Comparison of ENCODE assay signal across 16 cellular contexts in the genomic region with DNA sequence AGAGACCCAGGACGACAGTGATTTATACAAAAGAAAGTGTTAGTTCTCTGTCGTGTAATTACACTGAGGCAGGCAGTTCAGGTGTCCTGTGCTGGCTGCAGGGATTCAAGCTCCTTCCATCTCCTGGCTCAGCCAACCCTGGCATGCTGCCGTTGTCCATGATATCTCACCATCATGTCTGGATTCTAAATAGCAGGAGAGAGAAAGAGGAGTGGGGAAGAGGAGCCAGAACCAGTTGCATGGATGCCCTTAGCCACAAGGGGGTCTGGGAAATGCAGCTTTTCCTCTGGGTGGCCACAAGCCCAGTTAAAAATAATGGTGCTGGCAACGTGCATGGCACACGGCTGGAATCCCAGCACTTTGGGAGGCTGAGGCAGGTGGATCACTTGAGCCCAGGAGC. TPM values are rescaled to one million over a fixed set of nuclear protein-coding genes. Genes with fewer than 3 reads are reported as not detected.
A peak's percentile ranks its signal among the peaks of the same experiment; 100 is the strongest.
DNase-seq lines count a peak whose midpoint lies in the region; ATAC-seq and TF ChIP-seq lines count a peak whose summit lies in the region.
"Had no signal": no experiment of that assay in that cellular context is flagged by ENCODE, and none has a peak within 500 bp of the region (broad histone marks: within the 10 kb centered on the region; RNA-seq: fewer than 3 reads in every experiment).

No MANE protein-coding gene starts in this region.

- H3K79me2 ChIP-seq in PC-9 (ENCODE audit: low read depth), result no peaks in the 10 kb centered on the region

- no peaks in the 10 kb centered on the region for H4K20me1 ChIP-seq in PC-9 (ENCODE audit: insufficient read depth)

- H3K4me3 ChIP-seq in cardiac muscle cell (no peak overlapping the region), fibroblast of villous mesenchyme (ENCODE audit: low read depth, low read length) (no peak overlapping the region), aorta (ENCODE audit: low read length in 2 of 2) (no peak overlapping the region), PC-9 (no peak overlapping the region), ascending aorta (no peak overlapping the region)
- H3K4me3 ChIP-seq: SJCRH30, upper lobe of left lung had no signal

- ATAC-seq in left ventricle myocardium superior, result no peak
- no peak for ATAC-seq in aorta (ENCODE audit: low FRiP score)
- ATAC-seq in HG02759 (IDR thresholded peaks at IDR 0.05; ENCODE audit: unreplicated experiment), result no peak
- ATAC-seq: activated naive CD8-positive, alpha-beta T cell treated with anti-CD3 and anti-CD28 coated beads, Interleukin-2, amount 50 U/mL, for 24 hours had no signal

- TF ChIP-seq CTCF in cardiac muscle cell (IDR thresholded peaks at IDR 0.05; ENCODE audit: low read depth, low read length) (peak; percentile 16), fibroblast of villous mesenchyme (IDR thresholded peaks at IDR 0.05; ENCODE audit: insufficient read depth, low read depth, low read length) (peak; percentile 35), PC-9 (conservative IDR thresholded peaks at IDR 0.05) (no peak; the same call in 1 of the 2 replicates), ascending aorta (IDR thresholded peaks at IDR 0.05) (no peak)

- POLR2A ChIA-PET in PC-9 (lab: Charles Lee; ENCODE audit: unreplicated experiment), result no interaction called here

- H3K9me2 ChIP-seq in PC-9 (ENCODE audit: insufficient read depth), result no peaks in the 10 kb centered on the region

- H3K4me2 ChIP-seq in PC-9, result no peak overlapping the region

- BruUV-seq in PC-9 (replicated peaks; lab: Mats Ljungman, UMichigan), result no TSS peak

- peak in 1 of 2 donors; percentile 3 for DNase-seq in cardiac muscle cell (ENCODE audit: low read depth in 1 of 2, low spot score in 1 of 2)
- no peak for DNase-seq in left ventricle myocardium superior
- peak; percentile 63 for DNase-seq in SK-N-DZ (ENCODE audit: low spot score)
- peak; percentile 14 for DNase-seq in fibroblast of villous mesenchyme (ENCODE audit: low read depth)
- peak; percentile 13 to 23 for DNase-seq in aorta
- DNase-seq in PC-9, result no peak
- DNase-seq in ascending aorta (ENCODE audit: low spot score in 2 of 2), result no peak
- DNase-seq: activated naive CD8-positive, alpha-beta T cell treated with anti-CD3 and anti-CD28 coated beads, Interleukin-2, amount 50 U/mL, for 24 hours; activated T-cell treated with anti-CD3 and anti-CD28 coated beads for 4 hours; foreskin fibroblast; Karpas-422; NCI-H187; SJCRH30; upper lobe of left lung had no signal

- H3K4me1 ChIP-seq in cardiac muscle cell (ENCODE audit: low read depth), result no peaks in the 10 kb centered on the region
- H3K4me1 ChIP-seq in aorta (ENCODE audit: control insufficient read depth in 1 of 2, insufficient read depth in 2 of 2, low read length in 2 of 2), result no peaks in the 10 kb centered on the region
- peaks cover 8% of the 10 kb centered on the region for H3K4me1 ChIP-seq in PC-9 (replicated peaks; ENCODE audit: insufficient read depth)
- H3K4me1 ChIP-seq in ascending aorta, result no peaks in the 10 kb centered on the region
- H3K4me1 ChIP-seq: SJCRH30 had no signal

- WGBS in aorta, 2 donors, result 28 to 30% methylated on average over 5 of the region's 5 CpGs

- H3F3A ChIP-seq in PC-9 (ENCODE audit: insufficient read depth, low read depth), result peaks cover 11% of the 10 kb centered on the region; the same call in 1 of the 2 replicates

- intact Hi-C loops in left ventricle myocardium superior (cut with micrococcal nuclease), result no loop called here
- intact Hi-C loops in aorta (cut with DNase I), result no loop called here
- intact Hi-C loops in PC-9 (cut with micrococcal nuclease; ENCODE audit: unreplicated experiment), result no loop called here
- intact Hi-C loops in ascending aorta (cut with DNase I), result no loop called here

- CTCF ChIA-PET in PC-9 (lab: Charles Lee), result interaction anchor here (0.6 kb wide), 1 partner anchor 1246 kb away, joined by 14 read pairs; no protein-coding TSS in a partner anchor

- H3K27ac ChIP-seq in cardiac muscle cell (no peak overlapping the region), aorta (ENCODE audit: low read depth in 1 of 2, low read length in 2 of 2) (no peak overlapping the region), PC-9 (no peak overlapping the region), ascending aorta (no peak overlapping the region)
- H3K27ac ChIP-seq: SJCRH30, upper lobe of left lung had no signal

- H3K36me3 ChIP-seq in cardiac muscle cell (no peaks in the 10 kb centered on the region), aorta (ENCODE audit: control insufficient read depth in 1 of 2, insufficient read depth in 2 of 2, low read length in 1 of 2) (no peaks in the 10 kb centered on the region), PC-9 (ENCODE audit: low read depth) (no peaks in the 10 kb centered on the region), ascending aorta (no peaks in the 10 kb centered on the region)
- H3K36me3 ChIP-seq: SJCRH30, upper lobe of left lung had no signal

- H3K27me3 ChIP-seq in cardiac muscle cell (no peaks in the 10 kb centered on the region), aorta (ENCODE audit: control insufficient read depth in 1 of 2, insufficient read depth in 2 of 2, low read length in 1 of 2) (peaks cover 0 to 1% of the 10 kb centered on the region in 2 donors), PC-9 (ENCODE audit: insufficient read depth, low read depth) (no peaks in the 10 kb centered on the region), ascending aorta (no peaks in the 10 kb centered on the region)
- H3K27me3 ChIP-seq: SJCRH30, upper lobe of left lung had no signal

- H2AFZ ChIP-seq in PC-9, result no peak overlapping the region

- H3K9me3 ChIP-seq in cardiac muscle cell (ENCODE audit: low read depth) (no peaks in the 10 kb centered on the region), aorta (ENCODE audit: control insufficient read depth, low read length) (peaks cover 2% of the 10 kb centered on the region), PC-9 (ENCODE audit: insufficient read depth, low read depth) (no peaks in the 10 kb centered on the region), ascending aorta (no peaks in the 10 kb centered on the region)
- H3K9me3 ChIP-seq: SJCRH30, upper lobe of left lung had no signal

RNA-seq across cellular contexts. Expression of gene C16orf54, which starts 9.7 kb away (rescaled TPM):
- total RNA-seq in cardiac muscle cell, result not detected in 2 replicates
- not detected in 2 replicates for polyA plus RNA-seq in cardiac muscle cell
- 0.74 TPM for total RNA-seq in left ventricle myocardium superior
- not detected in 2 replicates for polyA plus RNA-seq in SK-N-DZ (2014; cell fraction: cytosol; rRNA removed)
- polyA plus RNA-seq in SK-N-DZ (2014; cell fraction: nucleus; rRNA removed), result not detected in 2 replicates
- not detected in 2 replicates for total RNA-seq in fibroblast of villous mesenchyme
- total RNA-seq in aorta, result 1 to 10 TPM; 2.6 to 3.1 TPM
- 1 to 10 TPM in 1 of 2 donors, under 1 TPM in 1; 0.28 to 1.1 TPM for polyA plus RNA-seq in aorta
- not detected in 2 replicates for total RNA-seq in PC-9 (2021)
- 0.21 TPM for total RNA-seq in ascending aorta
- total RNA-seq: dermis microvascular lymphatic vessel endothelial cell, SJCRH30 had no signal

RNA-seq across cellular contexts. Expression of gene ZG16, which starts 41.9 kb away (rescaled TPM):
- total RNA-seq in cardiac muscle cell (not detected in 2 replicates), left ventricle myocardium superior (not detected), fibroblast of villous mesenchyme (not detected in 2 replicates), aorta (under 1 TPM in 1 of 2 donors, not detected in 1; 0.12 TPM), PC-9 (2021) (0.13 and 0.26 TPM in 2 replicates), ascending aorta (0.21 TPM)
- polyA plus RNA-seq in cardiac muscle cell (not detected in 2 replicates), aorta (10 to 100 TPM in 1 of 2 donors, 1 to 10 TPM in 1; 4.3 to 23.9 TPM)
- polyA plus RNA-seq in SK-N-DZ (2014; cell fraction: cytosol; rRNA removed), result not detected in 2 replicates
- not detected in 2 replicates for polyA plus RNA-seq in SK-N-DZ (2014; cell fraction: nucleus; rRNA removed)
- total RNA-seq: dermis microvascular lymphatic vessel endothelial cell, SJCRH30 had no signal

RNA-seq across cellular contexts. Expression of gene KIF22, which starts 54.4 kb away (rescaled TPM):
- total RNA-seq in cardiac muscle cell (57.5 and 121 TPM in 2 replicates), left ventricle myocardium superior (55.2 TPM), fibroblast of villous mesenchyme (32.5 and 45.3 TPM in 2 replicates), aorta (10 to 100 TPM in 1 of 2 donors, 1 to 10 TPM in 1; 7.4 to 13.0 TPM), PC-9 (2021) (179 and 195 TPM in 2 replicates), ascending aorta (28.6 TPM)
- polyA plus RNA-seq in cardiac muscle cell (59.5 and 103 TPM in 2 replicates), aorta (10 to 100 TPM; 10.6 to 41.4 TPM)
- polyA plus RNA-seq in SK-N-DZ (2014; cell fraction: cytosol; rRNA removed), result 221 and 246 TPM in 2 replicates
- 679 and 767 TPM in 2 replicates for polyA plus RNA-seq in SK-N-DZ (2014; cell fraction: nucleus; rRNA removed)

RNA-seq across cellular contexts. Expression of gene QPRT, which starts 57.1 kb away (rescaled TPM):
- total RNA-seq in cardiac muscle cell (223 and 268 TPM in 2 replicates), left ventricle myocardium superior (26.0 TPM), fibroblast of villous mesenchyme (95.3 and 123 TPM in 2 replicates), aorta (1 to 10 TPM; 1.6 to 4.4 TPM), PC-9 (2021) (247 and 310 TPM in 2 replicates), ascending aorta (5.7 TPM)
- polyA plus RNA-seq in cardiac muscle cell (213 and 266 TPM in 2 replicates), aorta (1 to 10 TPM in 1 of 2 donors, under 1 TPM in 1; 0.61 to 6.1 TPM)
- 171 and 173 TPM in 2 replicates for polyA plus RNA-seq in SK-N-DZ (2014; cell fraction: cytosol; rRNA removed)
- polyA plus RNA-seq in SK-N-DZ (2014; cell fraction: nucleus; rRNA removed), result 105 TPM in 2 replicates

Comparison
In these comparisons a context has a peak if more than half of its experiments do, and no peak if none do; other contexts are left out.
1. DNase-seq: peak in SK-N-DZ (single experiment), fibroblast of villous mesenchyme (single experiment) and aorta (2 of 2); none in left ventricle myocardium superior (single experiment), PC-9 (0 of 2) and ascending aorta (0 of 2).
2. CTCF ChIP-seq: peak in cardiac muscle cell (single experiment) and fibroblast of villous mesenchyme (single experiment); none in PC-9 (single experiment) and ascending aorta (0 of 3).